ENCODE assay signal across 2 cellular contexts in the genomic region with DNA sequence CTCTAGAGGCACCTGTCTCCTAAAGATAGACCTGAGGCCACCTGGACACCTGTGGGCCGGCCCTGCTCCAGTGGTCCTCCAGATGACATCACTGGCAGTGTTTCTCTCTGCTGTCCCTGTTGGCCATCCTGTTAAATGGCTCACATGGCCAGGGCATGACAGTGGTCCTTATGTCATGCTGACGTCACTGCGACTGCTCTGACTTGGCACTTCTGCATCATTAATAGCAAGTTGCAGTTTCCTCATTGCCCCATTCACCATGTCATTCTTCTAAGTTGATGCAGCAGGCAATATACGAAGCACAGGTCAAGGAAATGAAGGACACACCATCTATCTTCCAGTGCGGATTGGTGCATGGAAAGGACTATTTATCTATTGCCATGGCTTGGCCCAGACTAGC.
TF ChIP-seq lines count a peak whose summit lies in the region.

No MANE protein-coding gene starts in this region.

TF ChIP-seq in K562, 482 proteins besides CTCF, POLR2A, EP300 and RAD21 (continues in another document):
- TF ChIP-seq HNRNPLL (IDR thresholded peaks at IDR 0.05; ENCODE audit: low read depth, low read length, poor library complexity, severe bottlenecking) (no peak), EHMT2 (IDR thresholded peaks at IDR 0.05) (no peak), MCM2 (IDR thresholded peaks at IDR 0.05; ENCODE audit: low read depth) (no peak), MAFG (tag; conservative IDR thresholded peaks at IDR 0.05) (0 out of 2 replicates have a peak, but pooled peaks have one; percentile 15), NELFE (IDR thresholded peaks at IDR 0.05; ENCODE audit: insufficient read depth, insufficient read length) (no peak), SRF (CRISPR knock-in tag; IDR thresholded peaks at IDR 0.05) (no peak), NR2F6 (CRISPR knock-in tag; IDR thresholded peaks at IDR 0.05) (no peak), ASH1L (IDR thresholded peaks at IDR 0.05; ENCODE audit: borderline replicate concordance, low read depth, partially characterized antibody) (no peak), NUFIP1 (IDR thresholded peaks at IDR 0.05; ENCODE audit: partially characterized antibody) (no peak), MYC (IDR thresholded peaks at IDR 0.05; ENCODE audit: low read depth, low read length) (no peak), MYC (CRISPR knock-in tag; IDR thresholded peaks at IDR 0.05; ENCODE audit: borderline replicate concordance, low read depth) (no peak), SLC30A9 (CRISPR knock-in tag; IDR thresholded peaks at IDR 0.05) (no peak), CREB1 (IDR thresholded peaks at IDR 0.05) (peak; percentile 67), CREB1 (CRISPR knock-in tag; IDR thresholded peaks at IDR 0.05) (no peak), ZNF133 (CRISPR knock-in tag; IDR thresholded peaks at IDR 0.05) (no peak), FOXO4 (CRISPR knock-in tag; IDR thresholded peaks at IDR 0.05) (no peak), TFAM (CRISPR knock-in tag; conservative IDR thresholded peaks at IDR 0.05) (no peak), ATF1 (CRISPR knock-in tag; IDR thresholded peaks at IDR 0.05) (no peak), ATF1 (tag; IDR thresholded peaks at IDR 0.05) (peak; percentile 70), HMGXB4 (CRISPR knock-in tag; IDR thresholded peaks at IDR 0.05) (no peak), KDM2B (CRISPR knock-in tag; IDR thresholded peaks at IDR 0.05) (no peak), PHF20 (IDR thresholded peaks at IDR 0.05; ENCODE audit: partially characterized antibody) (no peak)
- TF ChIP-seq, protein P1, sequence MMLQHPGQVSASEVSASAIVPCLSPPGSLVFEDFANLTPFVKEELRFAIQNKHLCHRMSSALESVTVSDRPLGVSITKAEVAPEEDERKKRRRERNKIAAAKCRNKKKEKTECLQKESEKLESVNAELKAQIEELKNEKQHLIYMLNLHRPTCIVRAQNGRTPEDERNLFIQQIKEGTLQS (IDR thresholded peaks at IDR 0.05): peak; percentile 49
- TF ChIP-seq, protein P1 (CRISPR knock-in tag; conservative IDR thresholded peaks at IDR 0.05): no peak
- TF ChIP-seq, protein P2, sequence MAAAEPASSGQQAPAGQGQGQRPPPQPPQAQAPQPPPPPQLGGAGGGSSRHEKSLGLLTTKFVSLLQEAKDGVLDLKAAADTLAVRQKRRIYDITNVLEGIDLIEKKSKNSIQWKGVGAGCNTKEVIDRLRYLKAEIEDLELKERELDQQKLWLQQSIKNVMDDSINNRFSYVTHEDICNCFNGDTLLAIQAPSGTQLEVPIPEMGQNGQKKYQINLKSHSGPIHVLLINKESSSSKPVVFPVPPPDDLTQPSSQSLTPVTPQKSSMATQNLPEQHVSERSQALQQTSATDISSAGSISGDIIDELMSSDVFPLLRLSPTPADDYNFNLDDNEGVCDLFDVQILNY (CRISPR knock-in tag; IDR thresholded peaks at IDR 0.05): no peak
- TF ChIP-seq, protein P3, sequence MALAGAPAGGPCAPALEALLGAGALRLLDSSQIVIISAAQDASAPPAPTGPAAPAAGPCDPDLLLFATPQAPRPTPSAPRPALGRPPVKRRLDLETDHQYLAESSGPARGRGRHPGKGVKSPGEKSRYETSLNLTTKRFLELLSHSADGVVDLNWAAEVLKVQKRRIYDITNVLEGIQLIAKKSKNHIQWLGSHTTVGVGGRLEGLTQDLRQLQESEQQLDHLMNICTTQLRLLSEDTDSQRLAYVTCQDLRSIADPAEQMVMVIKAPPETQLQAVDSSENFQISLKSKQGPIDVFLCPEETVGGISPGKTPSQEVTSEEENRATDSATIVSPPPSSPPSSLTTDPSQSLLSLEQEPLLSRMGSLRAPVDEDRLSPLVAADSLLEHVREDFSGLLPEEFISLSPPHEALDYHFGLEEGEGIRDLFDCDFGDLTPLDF (CRISPR knock-in tag; IDR thresholded peaks at IDR 0.05): no peak
- TF ChIP-seq, protein P4, sequence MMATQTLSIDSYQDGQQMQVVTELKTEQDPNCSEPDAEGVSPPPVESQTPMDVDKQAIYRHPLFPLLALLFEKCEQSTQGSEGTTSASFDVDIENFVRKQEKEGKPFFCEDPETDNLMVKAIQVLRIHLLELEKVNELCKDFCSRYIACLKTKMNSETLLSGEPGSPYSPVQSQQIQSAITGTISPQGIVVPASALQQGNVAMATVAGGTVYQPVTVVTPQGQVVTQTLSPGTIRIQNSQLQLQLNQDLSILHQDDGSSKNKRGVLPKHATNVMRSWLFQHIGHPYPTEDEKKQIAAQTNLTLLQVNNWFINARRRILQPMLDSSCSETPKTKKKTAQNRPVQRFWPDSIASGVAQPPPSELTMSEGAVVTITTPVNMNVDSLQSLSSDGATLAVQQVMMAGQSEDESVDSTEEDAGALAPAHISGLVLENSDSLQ (IDR thresholded peaks at IDR 0.05): no peak

TF ChIP-seq in H1, 55 proteins besides CTCF, POLR2A, EP300 and RAD21:
- TF ChIP-seq HDAC6 (IDR thresholded peaks at IDR 0.05; ENCODE audit: low read depth, low read length): no peak
- no peak for TF ChIP-seq SRF (IDR thresholded peaks at IDR 0.05; ENCODE audit: low read depth, low read length)
- no peak for TF ChIP-seq KDM5A (IDR thresholded peaks at IDR 0.05; ENCODE audit: low read length)
- no peak for TF ChIP-seq TEAD4 (IDR thresholded peaks at IDR 0.05; ENCODE audit: low read depth, low read length)
- TF ChIP-seq CHD1 (IDR thresholded peaks at IDR 0.05; ENCODE audit: low read depth, low read length): no peak
